ENCODE assay signal across 2 cellular contexts in the genomic region with DNA sequence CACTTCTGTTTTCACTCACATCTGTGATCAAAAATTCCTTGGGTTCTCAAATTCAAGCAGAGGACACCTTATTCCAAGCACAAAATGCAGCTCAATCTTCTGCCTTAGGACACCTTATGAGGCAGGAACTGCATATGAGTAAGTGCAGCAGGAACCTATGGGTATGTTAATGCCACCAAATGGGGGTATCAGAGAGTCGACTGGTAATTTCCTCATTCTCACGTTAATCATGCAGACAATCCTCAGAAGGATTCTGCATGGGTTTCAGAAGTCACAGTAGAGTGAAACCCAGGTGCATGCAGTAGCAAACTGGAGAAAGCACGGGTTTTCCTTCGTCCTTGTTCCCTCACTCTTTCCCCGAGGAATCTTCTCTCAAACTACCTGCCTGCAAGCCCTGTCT.
TF ChIP-seq lines count a peak whose summit lies in the region.

No MANE protein-coding gene starts in this region.

TF ChIP-seq in GM23338, 12 proteins besides CTCF, POLR2A, EP300 and RAD21:
- peak; percentile 32; the same call in 1 of the 2 replicates for TF ChIP-seq ZNF114 (CRISPR knock-in tag; IDR thresholded peaks at IDR 0.05)
- TF ChIP-seq POLR2AphosphoS5 (IDR thresholded peaks at IDR 0.05; ENCODE audit: low read depth) = no peak

TF ChIP-seq in GM12878, 131 proteins besides CTCF, POLR2A, EP300 and RAD21:
- TF ChIP-seq IKZF1 (conservative IDR thresholded peaks at IDR 0.05) = 0 out of 2 replicates have a peak, but pooled peaks have one; percentile 32
- TF ChIP-seq MEF2B (IDR thresholded peaks at IDR 0.05; ENCODE audit: partially characterized antibody, poor library complexity, severe bottlenecking) = peak; percentile 21
- TF ChIP-seq SREBF2 (IDR thresholded peaks at IDR 0.05; ENCODE audit: low read length) = no peak
- no peak for TF ChIP-seq TBL1XR1 (IDR thresholded peaks at IDR 0.05; ENCODE audit: low read depth, low read length)
- no peak for TF ChIP-seq MTA2 (IDR thresholded peaks at IDR 0.05; ENCODE audit: low read depth)
- TF ChIP-seq, protein P1, sequence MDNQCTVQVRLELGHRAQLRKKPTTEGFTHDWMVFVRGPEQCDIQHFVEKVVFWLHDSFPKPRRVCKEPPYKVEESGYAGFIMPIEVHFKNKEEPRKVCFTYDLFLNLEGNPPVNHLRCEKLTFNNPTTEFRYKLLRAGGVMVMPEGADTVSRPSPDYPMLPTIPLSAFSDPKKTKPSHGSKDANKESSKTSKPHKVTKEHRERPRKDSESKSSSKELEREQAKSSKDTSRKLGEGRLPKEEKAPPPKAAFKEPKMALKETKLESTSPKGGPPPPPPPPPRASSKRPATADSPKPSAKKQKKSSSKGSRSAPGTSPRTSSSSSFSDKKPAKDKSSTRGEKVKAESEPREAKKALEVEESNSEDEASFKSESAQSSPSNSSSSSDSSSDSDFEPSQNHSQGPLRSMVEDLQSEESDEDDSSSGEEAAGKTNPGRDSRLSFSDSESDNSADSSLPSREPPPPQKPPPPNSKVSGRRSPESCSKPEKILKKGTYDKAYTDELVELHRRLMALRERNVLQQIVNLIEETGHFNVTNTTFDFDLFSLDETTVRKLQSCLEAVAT (IDR thresholded peaks at IDR 0.05) = no peak
